17 cellular contexts compared by ENCODE assay signal in the genomic region with DNA sequence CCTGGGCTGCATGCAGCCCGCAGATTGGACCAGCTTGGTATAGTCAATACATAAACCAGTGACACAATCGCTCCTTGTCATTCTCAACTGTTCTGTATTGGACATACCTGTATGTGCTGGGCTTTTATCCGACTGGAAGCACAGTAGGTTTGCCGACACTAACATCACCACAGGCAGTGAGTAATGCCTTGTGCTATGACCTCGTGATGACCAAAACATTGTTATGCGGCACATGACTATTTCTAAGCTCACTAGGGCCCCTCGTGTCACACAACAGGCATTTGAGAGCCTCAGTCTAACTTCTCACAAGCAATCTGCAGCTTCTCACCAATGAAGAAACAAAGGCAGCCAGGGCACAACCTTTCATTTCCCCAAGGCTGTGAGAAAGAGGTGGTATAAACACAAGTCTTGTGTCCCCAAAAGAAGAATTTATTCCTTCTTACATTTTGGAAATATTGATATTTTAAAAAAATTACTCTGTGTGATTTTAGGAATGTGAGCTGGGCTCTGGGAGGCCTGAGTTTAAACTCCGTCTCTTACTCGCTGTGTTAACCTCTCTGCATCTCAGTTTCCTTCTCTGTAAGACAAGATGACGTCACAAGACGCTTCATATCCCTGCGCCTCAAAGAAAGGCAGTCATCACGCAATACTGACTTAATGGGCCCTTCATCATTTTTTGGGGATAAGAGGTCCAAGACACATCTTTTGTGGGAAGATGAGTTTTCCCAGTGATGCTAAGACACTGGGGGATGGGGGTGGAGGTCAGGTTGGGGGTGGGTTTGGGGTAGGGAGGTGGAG.
DNase-seq lines count a peak whose midpoint lies in the region; ATAC-seq and TF ChIP-seq lines count a peak whose summit lies in the region.
"Had no signal": no experiment of that assay in that cellular context is flagged by ENCODE, and none has a peak within 500 bp of the region (broad histone marks: within the 10 kb centered on the region; RNA-seq: fewer than 3 reads in every experiment).

No MANE protein-coding gene starts in this region.

- H3K27me3 ChIP-seq in endodermal cell (ENCODE audit: control insufficient read depth, insufficient read depth, low read length, poor library complexity, severe bottlenecking) (peaks cover 3% of the 10 kb centered on the region), prostate gland (replicated peaks; ENCODE audit: insufficient read depth) (no peaks in the 10 kb centered on the region)
- H3K27me3 ChIP-seq: ascending aorta, esophagus muscularis mucosa, SJSA1 had no signal

- intact Hi-C loops in prostate gland (cut with DNase I) = no loop called here

- TF ChIP-seq POLR2A in prostate gland (IDR thresholded peaks at IDR 0.05) = no peak

- in situ Hi-C loops in Caki2 (cut with HindIII; ENCODE audit: low pct_unique_long_range_greater_than_20kb, low sequenced_read_pairs) = no loop called here

- H3K4me3 Mint-ChIP-seq in endodermal cell = no peak overlapping the region
- H3K4me3 Mint-ChIP-seq in mesothelial cell of epicardium = no peak overlapping the region
- H3K4me3 Mint-ChIP-seq: CD4-positive, CD25-positive, alpha-beta regulatory T cell had no signal

- peaks cover 2% of the 10 kb centered on the region for H3K4me1 ChIP-seq in endodermal cell (ENCODE audit: control insufficient read depth, insufficient read depth, low read length)
- H3K4me1 ChIP-seq in prostate gland (replicated peaks) = no peaks in the 10 kb centered on the region
- H3K4me1 ChIP-seq: ascending aorta, esophagus muscularis mucosa had no signal

- TF ChIP-seq CTCF in endodermal cell (conservative IDR thresholded peaks at IDR 0.05) (no peak), mesothelial cell of epicardium (IDR thresholded peaks at IDR 0.05; ENCODE audit: unreplicated experiment) (no peak), prostate gland (IDR thresholded peaks at IDR 0.05) (no peak)

- H3K27ac Mint-ChIP-seq in endodermal cell = no peak overlapping the region
- H3K27ac Mint-ChIP-seq in mesothelial cell of epicardium = peak overlapping the region; percentile 43

- no peak overlapping the region for H3K9ac ChIP-seq in endodermal cell (ENCODE audit: extremely low read depth, low read length, poor library complexity, severe bottlenecking)

- no peak overlapping the region for H3K4me3 ChIP-seq in endodermal cell (ENCODE audit: low read length)
- H3K4me3 ChIP-seq in prostate gland = no peak overlapping the region
- H3K4me3 ChIP-seq: ascending aorta, esophagus muscularis mucosa, SJSA1 had no signal

- no peaks in the 10 kb centered on the region for H3K9me3 ChIP-seq in endodermal cell (ENCODE audit: control insufficient read depth, low read length)
- no peaks in the 10 kb centered on the region for H3K9me3 ChIP-seq in prostate gland
- H3K9me3 ChIP-seq: ascending aorta, esophagus muscularis mucosa, SJSA1 had no signal

- WGBS in endodermal cell (ENCODE audit: insufficient coverage in 1 of 2, insufficient read length in 1 of 2), 2 experiments = 70 to 85% methylated on average over 12 to 13 of the region's 13 CpGs
- 95% methylated on average over 13 of the region's 13 CpGs for WGBS in prostate gland

- no peaks in the 10 kb centered on the region for H3K36me3 ChIP-seq in endodermal cell (ENCODE audit: control insufficient read depth, insufficient read depth, low read length)
- no peaks in the 10 kb centered on the region for H3K36me3 ChIP-seq in prostate gland
- H3K36me3 ChIP-seq: ascending aorta, SJSA1, WERI-Rb-1 had no signal

- no peaks in the 10 kb centered on the region for H3K9me3 Mint-ChIP-seq in endodermal cell
- H3K9me3 Mint-ChIP-seq in mesothelial cell of epicardium = peaks cover 1% of the 10 kb centered on the region

- H3K4me1 Mint-ChIP-seq in endodermal cell = no peaks in the 10 kb centered on the region
- H3K4me1 Mint-ChIP-seq in mesothelial cell of epicardium = peaks cover 47% of the 10 kb centered on the region

- ATAC-seq in HG02763 (IDR thresholded peaks at IDR 0.05; ENCODE audit: unreplicated experiment) (no peak), GM21515 (IDR thresholded peaks at IDR 0.05; ENCODE audit: unreplicated experiment) (no peak)
- ATAC-seq: left lobe of liver had no signal

- H3K27me3 Mint-ChIP-seq in endodermal cell (ENCODE audit: insufficient read depth) (peaks cover 2% of the 10 kb centered on the region), mesothelial cell of epicardium (ENCODE audit: low read depth) (peaks cover 6% of the 10 kb centered on the region)
- H3K27me3 Mint-ChIP-seq: CD4-positive, CD25-positive, alpha-beta regulatory T cell had no signal

- DNase-seq in Caki2 (ENCODE audit: low read depth) = peak; percentile 82
- DNase-seq in NCI-H226 = peak; percentile 50
- peak; percentile 55 for DNase-seq in endodermal cell
- DNase-seq in mesothelial cell of epicardium (ENCODE audit: low spot score in 2 of 2, unreplicated experiment in 2 of 2) = no peak
- DNase-seq in prostate gland (ENCODE audit: low spot score) = no peak
- DNase-seq in epidermal melanocyte (ENCODE audit: insufficient read length, low spot score) = no peak
- DNase-seq: activated T-cell treated with anti-CD3 and anti-CD28 coated beads for 4 hours; CD4-positive, CD25-positive, alpha-beta regulatory T cell; NCI-H1436 treated with DMSO at 0.1 percent for 48 hours; occipital lobe; WERI-Rb-1 had no signal

- peak overlapping the region; percentile 99 for H3K27ac ChIP-seq in endodermal cell (ENCODE audit: low read depth, low read length)
- H3K27ac ChIP-seq in prostate gland = no peak overlapping the region
- H3K27ac ChIP-seq: ascending aorta, esophagus muscularis mucosa, SJSA1, WERI-Rb-1 had no signal

- H3K36me3 Mint-ChIP-seq in endodermal cell (ENCODE audit: low read depth) (no peaks in the 10 kb centered on the region), mesothelial cell of epicardium (no peaks in the 10 kb centered on the region)

Comparison
In these comparisons a context has a peak if more than half of its experiments do, and no peak if none do; other contexts are left out.
1. DNase-seq: peak in Caki2 (single experiment), NCI-H226 (single experiment) and endodermal cell (single experiment); none in mesothelial cell of epicardium (0 of 2), prostate gland (single experiment) and epidermal melanocyte (single experiment).